8 cellular contexts compared by ENCODE assay signal in the genomic region with DNA sequence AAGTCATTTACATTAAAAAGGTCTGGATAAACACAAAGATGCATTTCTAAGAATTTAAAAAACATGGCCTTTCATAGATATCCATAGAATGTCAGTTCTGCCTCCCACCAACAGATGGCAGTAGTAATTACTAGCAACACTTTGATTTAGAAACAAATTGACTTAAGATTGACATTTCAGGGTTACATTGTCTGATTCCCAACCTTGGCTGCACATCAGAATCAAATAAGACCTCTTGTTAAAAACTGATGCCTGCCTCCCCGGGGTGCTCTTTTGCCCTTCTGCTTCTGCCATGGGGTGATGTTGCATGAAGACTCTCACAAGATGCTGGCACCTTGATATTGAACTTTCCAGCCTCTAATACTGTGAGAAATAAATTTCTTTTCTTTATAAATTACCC.
DNase-seq lines count a peak whose midpoint lies in the region; ATAC-seq and TF ChIP-seq lines count a peak whose summit lies in the region.

No MANE protein-coding gene starts in this region.

- WGBS in gastroesophageal sphincter (ENCODE audit: low coverage in 1 of 2), 2 donors, result 73 to 80% methylated on average over 1 of the region's 1 CpG

- H3K4me3 ChIP-seq in gastroesophageal sphincter, result no peak overlapping the region

- H3K9me3 ChIP-seq in gastroesophageal sphincter, result no peaks in the 10 kb centered on the region

- no peak for ATAC-seq in gastroesophageal sphincter

- peak; percentile 44 for TF ChIP-seq CTCF in GM13977 (IDR thresholded peaks at IDR 0.05; ENCODE audit: extremely low read depth, insufficient read depth, missing control alignments)
- TF ChIP-seq CTCF in gastroesophageal sphincter (IDR thresholded peaks at IDR 0.05), result peak; percentile 10 to 40 (median 32)

- TF ChIP-seq EP300 in gastroesophageal sphincter (IDR thresholded peaks at IDR 0.05), result no peak

- DNase-seq in A172 (ENCODE audit: low spot score) (peak; percentile 55), GM13977 (ENCODE audit: low spot score) (peak; percentile 10), RPMI8226 (peak; percentile 16), cerebellum (ENCODE audit: low spot score) (no peak), NCI-H1417 treated with DMSO at 0.1 percent for 48 hours (lab: John Stamatoyannopoulos, UW) (no peak), ecto neural progenitor cell (ENCODE audit: low spot score) (no peak), NCI-H510A (lab: John Stamatoyannopoulos, UW) (no peak)

- H3K27me3 ChIP-seq in gastroesophageal sphincter, result no peaks in the 10 kb centered on the region

- H3K36me3 ChIP-seq in gastroesophageal sphincter, result no peaks in the 10 kb centered on the region

- in situ Hi-C loops in GM13977 (cut with MboI; ENCODE audit: low pct_unique_long_range_greater_than_20kb, low sequenced_read_pairs, unreplicated experiment), result loop anchor here (25.0 kb wide), 1 partner anchor 300 kb away; no protein-coding TSS in a partner anchor

- no peaks in the 10 kb centered on the region for H3K4me1 ChIP-seq in gastroesophageal sphincter

- no peak overlapping the region for H3K27ac ChIP-seq in gastroesophageal sphincter

- TF ChIP-seq POLR2A in gastroesophageal sphincter (IDR thresholded peaks at IDR 0.05), result no peak

Comparison
In these comparisons a context has a peak if more than half of its experiments do, and no peak if none do; other contexts are left out.
1. DNase-seq: peak in A172 (single experiment), GM13977 (single experiment) and RPMI8226 (single experiment); none in cerebellum (single experiment), NCI-H1417 treated with DMSO at 0.1 percent for 48 hours (single experiment), ecto neural progenitor cell (single experiment) and NCI-H510A (single experiment).